In the genomic region with DNA sequence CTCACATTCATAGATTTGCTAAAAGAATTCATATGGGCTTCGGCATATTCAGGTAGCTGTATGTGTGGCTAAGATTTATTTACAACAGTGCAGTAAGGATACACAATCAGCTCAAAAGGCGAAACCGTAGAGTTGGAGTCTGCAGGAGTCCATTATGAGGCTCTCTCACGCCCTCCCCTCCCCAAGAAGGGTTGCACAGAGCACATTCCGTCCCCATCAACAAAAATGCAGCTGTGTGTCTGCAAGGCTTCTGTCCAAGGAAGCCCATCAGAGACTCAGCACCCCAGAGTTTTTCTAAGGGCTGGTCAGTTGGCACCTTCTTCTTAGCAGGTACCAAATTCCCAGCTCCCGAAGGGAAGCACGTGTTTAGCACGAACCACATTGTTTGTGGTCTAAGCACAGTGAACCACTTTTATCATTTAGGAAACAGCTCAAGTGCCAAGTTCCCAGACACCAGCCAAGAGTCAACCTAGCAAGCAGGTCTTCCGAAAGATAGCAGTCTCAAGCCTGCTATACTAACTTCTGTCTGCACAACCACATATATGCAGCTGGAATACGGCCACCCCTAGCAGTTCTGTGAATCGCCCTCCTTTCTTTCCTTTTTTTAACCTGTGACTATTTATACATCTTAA, we compare ENCODE assay signal across 1 cellular context.
TF ChIP-seq lines count a peak whose summit lies in the region.

No MANE protein-coding gene starts in this region.

TF ChIP-seq in H1, 55 proteins besides CTCF, POLR2A, EP300 and RAD21 (continued from another document):
- no peak for TF ChIP-seq ASH2L (IDR thresholded peaks at IDR 0.05; ENCODE audit: low read length)
- no peak for TF ChIP-seq TCF12 (IDR thresholded peaks at IDR 0.05; ENCODE audit: low read depth, low read length)
- no peak for TF ChIP-seq HDAC6 (IDR thresholded peaks at IDR 0.05; ENCODE audit: low read depth, low read length)
- TF ChIP-seq SRF (IDR thresholded peaks at IDR 0.05; ENCODE audit: low read depth, low read length), result no peak
- TF ChIP-seq BRCA1 (IDR thresholded peaks at IDR 0.05; ENCODE audit: low read depth, low read length), result no peak
- TF ChIP-seq, protein P1, sequence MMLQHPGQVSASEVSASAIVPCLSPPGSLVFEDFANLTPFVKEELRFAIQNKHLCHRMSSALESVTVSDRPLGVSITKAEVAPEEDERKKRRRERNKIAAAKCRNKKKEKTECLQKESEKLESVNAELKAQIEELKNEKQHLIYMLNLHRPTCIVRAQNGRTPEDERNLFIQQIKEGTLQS (IDR thresholded peaks at IDR 0.05; ENCODE audit: insufficient read depth, low read depth, low read length), result no peak
- TF ChIP-seq SP2 (IDR thresholded peaks at IDR 0.05; ENCODE audit: low read length), result no peak
- TF ChIP-seq CBX8 (IDR thresholded peaks at IDR 0.05; ENCODE audit: borderline replicate concordance, low read depth, low read length), result no peak
